ENCODE assay signal across 27 cellular contexts in genomic region chr9:126371007-126371870, GRCh38. TPM values are rescaled to one million over a fixed set of nuclear protein-coding genes. Genes with fewer than 3 reads are reported as not detected.
DNase-seq lines count a peak whose midpoint lies in the region; ATAC-seq, FAIRE-seq and TF ChIP-seq lines count a peak whose summit lies in the region.
"Had no signal": no experiment of that assay in that cellular context is flagged by ENCODE, and none has a peak within 500 bp of the region (broad histone marks: within the 10 kb centered on the region; RNA-seq: fewer than 3 reads in every experiment).

No MANE protein-coding gene starts in this region.

- no peaks in the 10 kb centered on the region for H4K20me1 ChIP-seq in IMR-90 (ENCODE audit: insufficient read depth, low read length)

- H3K4me2 ChIP-seq in A549 (no peak overlapping the region), IMR-90 (ENCODE audit: low read depth, low read length) (no peak overlapping the region), mesendoderm (ENCODE audit: low read length) (no peak overlapping the region)

- no peaks in the 10 kb centered on the region for H3K79me2 ChIP-seq in mesendoderm (ENCODE audit: control insufficient read depth, insufficient read depth, low read length)

- H3K79me1 ChIP-seq in IMR-90 (ENCODE audit: low read depth in 1 of 2, low read length in 2 of 2) (peaks cover 0 to 3% of the 10 kb centered on the region in 2 experiments; a peak in 1 of 4 replicates), mesendoderm (ENCODE audit: low read length) (no peaks in the 10 kb centered on the region)

- no peak overlapping the region for H3K4me3 ChIP-seq in A549
- H3K4me3 ChIP-seq in IMR-90 (ENCODE audit: insufficient read depth, low read depth, low read length), result no peak overlapping the region
- no peak overlapping the region for H3K4me3 ChIP-seq in dorsolateral prefrontal cortex
- no peak overlapping the region for H3K4me3 ChIP-seq in mesendoderm (ENCODE audit: low read length)
- H3K4me3 ChIP-seq: mucosa of descending colon, SJCRH30, thoracic aorta, vagina had no signal

- DNase-seq in A549 (ENCODE audit: low read depth in 1 of 2, low spot score in 1 of 2), result no peak
- no peak for DNase-seq in IMR-90
- DNase-seq in dorsolateral prefrontal cortex, result peak in 1 of 10 donors; percentile 41
- peak; percentile 49 for DNase-seq in mesendoderm
- DNase-seq in natural killer cell treated with Interleukin-12 subunit alpha and Interleukin-12 subunit beta and Interleukin-15 and Interleukin-18, amount 100 ng/mL, for 72 hours (ENCODE audit: low spot score), result no peak
- DNase-seq in activated naive CD4-positive, alpha-beta T cell treated with anti-CD3 and anti-CD28 coated beads, Interleukin-2, amount 10 ng/mL, durations not matched to agents 7 days and 5 days, result no peak
- DNase-seq: activated CD4-positive, alpha-beta T cell treated with anti-CD3 and anti-CD28 coated beads, Interleukin-2, amount 50 U/mL, for 1 hour; activated T-cell treated with anti-CD3 and anti-CD28 coated beads, Interleukin-2, amount 50 U/mL, for 24 hours; CD4-positive, alpha-beta T cell; central memory CD4-positive, alpha-beta T cell; kidney glomerular epithelial cell; mucosa of descending colon; natural killer cell; NCI-H1436 treated with DMSO at 0.1 percent for 48 hours; NCI-H345; NCI-H774; SJCRH30; stimulated activated naive CD4-positive, alpha-beta T cell; T1000 had no signal

- TF ChIP-seq RAD21 in A549 (conservative IDR thresholded peaks at IDR 0.05 in 1 of 2, IDR thresholded peaks at IDR 0.05 in 1 of 2), result no peak
- TF ChIP-seq RAD21 in IMR-90 (IDR thresholded peaks at IDR 0.05; ENCODE audit: low read length), result no peak

- H2BK120ac ChIP-seq in IMR-90 (ENCODE audit: low read depth, low read length) (no peak overlapping the region), mesendoderm (ENCODE audit: low read depth, low read length) (no peak overlapping the region)

- no peaks in the 10 kb centered on the region for H3K9me3 Mint-ChIP-seq in natural killer cell treated with Interleukin-12 subunit alpha and Interleukin-12 subunit beta and Interleukin-15 and Interleukin-18, amount 100 ng/mL, for 72 hours
- H3K9me3 Mint-ChIP-seq in activated naive CD4-positive, alpha-beta T cell treated with anti-CD3 and anti-CD28 coated beads, Interleukin-2, amount 10 ng/mL, durations not matched to agents 7 days and 5 days, result no peaks in the 10 kb centered on the region
- H3K9me3 Mint-ChIP-seq: activated T-cell treated with anti-CD3 and anti-CD28 coated beads, Interleukin-2, amount 50 U/mL, for 24 hours; CD4-positive, alpha-beta T cell; IgD-negative memory B cell; natural killer cell had no signal

- H3K9ac ChIP-seq in IMR-90 (ENCODE audit: low read depth, low read length) (no peak overlapping the region), mesendoderm (ENCODE audit: low read length) (no peak overlapping the region)

- H2BK15ac ChIP-seq in IMR-90 (ENCODE audit: low read depth, low read length) (no peak overlapping the region), mesendoderm (replicated peaks; ENCODE audit: low read depth) (no peak overlapping the region)

- H3K56ac ChIP-seq in IMR-90 (ENCODE audit: extremely low read depth, insufficient read depth, low read length) (no peak overlapping the region), mesendoderm (ENCODE audit: low read length) (no peak overlapping the region)

- no peaks in the 10 kb centered on the region for H3K36me3 Mint-ChIP-seq in natural killer cell treated with Interleukin-12 subunit alpha and Interleukin-12 subunit beta and Interleukin-15 and Interleukin-18, amount 100 ng/mL, for 72 hours
- no peaks in the 10 kb centered on the region for H3K36me3 Mint-ChIP-seq in activated naive CD4-positive, alpha-beta T cell treated with anti-CD3 and anti-CD28 coated beads, Interleukin-2, amount 10 ng/mL, durations not matched to agents 7 days and 5 days
- H3K36me3 Mint-ChIP-seq: natural killer cell had no signal

- peaks cover 4 to 18% of the 10 kb centered on the region in 2 donors for H3K4me1 Mint-ChIP-seq in natural killer cell treated with Interleukin-12 subunit alpha and Interleukin-12 subunit beta and Interleukin-15 and Interleukin-18, amount 100 ng/mL, for 72 hours (ENCODE audit: low read depth in 2 of 2)
- H3K4me1 Mint-ChIP-seq in activated naive CD4-positive, alpha-beta T cell treated with anti-CD3 and anti-CD28 coated beads, Interleukin-2, amount 10 ng/mL, durations not matched to agents 7 days and 5 days, result peaks cover 10% of the 10 kb centered on the region

- H2AK5ac ChIP-seq in IMR-90 (ENCODE audit: low read depth, low read length) (no peak overlapping the region; the same call in 1 of the 2 replicates), mesendoderm (ENCODE audit: low read length) (no peak overlapping the region)

- no peak for FAIRE-seq in A549 (lab: Jason Lieb, UNC)
- FAIRE-seq: endothelial cell of umbilical vein, frontal cortex, GM12891 had no signal

- intact Hi-C loops in IMR-90 (cut with micrococcal nuclease) (no loop called here), dorsolateral prefrontal cortex (cut with DNase I) (no loop called here)

- TF ChIP-seq CTCF in A549 (IDR thresholded peaks at IDR 0.05), result no peak
- TF ChIP-seq CTCF in IMR-90 (conservative IDR thresholded peaks at IDR 0.05; ENCODE audit: low read depth, low read length), result no peak
- TF ChIP-seq CTCF in dorsolateral prefrontal cortex (IDR thresholded peaks at IDR 0.05 in 54 of 56, conservative IDR thresholded peaks at IDR 0.05 in 2 of 56; ENCODE audit: low read depth in 1 of 56, partially characterized antibody in 56 of 56), result no peak

- H3K27ac Mint-ChIP-seq in natural killer cell treated with Interleukin-12 subunit alpha and Interleukin-12 subunit beta and Interleukin-15 and Interleukin-18, amount 100 ng/mL, for 72 hours, result no peak overlapping the region
- no peak overlapping the region for H3K27ac Mint-ChIP-seq in activated naive CD4-positive, alpha-beta T cell treated with anti-CD3 and anti-CD28 coated beads, Interleukin-2, amount 10 ng/mL, durations not matched to agents 7 days and 5 days
- H3K27ac Mint-ChIP-seq: activated T-cell treated with anti-CD3 and anti-CD28 coated beads, Interleukin-2, amount 50 U/mL, for 24 hours; CD4-positive, alpha-beta T cell; IgD-negative memory B cell; natural killer cell had no signal

- H4K8ac ChIP-seq in IMR-90 (ENCODE audit: low read depth in 2 of 2, low read length in 2 of 2) (no peak overlapping the region), mesendoderm (ENCODE audit: low read depth, low read length) (no peak overlapping the region)

- H3K27ac ChIP-seq in A549 (no peak overlapping the region), IMR-90 (ENCODE audit: insufficient read depth, low read length) (no peak overlapping the region), dorsolateral prefrontal cortex (peak overlapping the region in 57 of 59 donors; percentile 2 to 99 (median 96)), mesendoderm (ENCODE audit: low read depth, low read length) (no peak overlapping the region)
- H3K27ac ChIP-seq: SJCRH30, thoracic aorta, vagina had no signal

- no peak overlapping the region for H2BK5ac ChIP-seq in IMR-90 (ENCODE audit: low read depth, low read length, poor library complexity, severe bottlenecking)
- H2BK5ac ChIP-seq in mesendoderm (ENCODE audit: low read length), result no peak overlapping the region

- 91% methylated on average over 13 of the region's 17 CpGs for WGBS in A549 (ENCODE audit: missing lambda C conversion rate)
- WGBS in IMR-90 (ENCODE audit: extremely low coverage in 2 of 2, insufficient read length in 1 of 2), 2 experiments, result 96% methylated on average over 11 of the region's 17 CpGs; no CpG with 5 or more reads in 1 of the 2 experiments
- no CpG with 5 or more reads among the region's 17 CpGs for WGBS in mesendoderm (ENCODE audit: extremely low coverage, insufficient coverage, low lambda C conversion rate)

- H3K9me3 ChIP-seq in A549 (no peaks in the 10 kb centered on the region), IMR-90 (ENCODE audit: control insufficient read depth, insufficient read depth, low read length) (no peaks in the 10 kb centered on the region)
- H3K9me3 ChIP-seq: mucosa of descending colon, SJCRH30, thoracic aorta, vagina had no signal

- H2AK9ac ChIP-seq in IMR-90 (replicated peaks; ENCODE audit: low read depth, low read length, poor library complexity), result peak overlapping the region; percentile 18

- H3K23ac ChIP-seq in IMR-90 (ENCODE audit: low read depth, low read length), result no peak overlapping the region
- H3K23ac ChIP-seq in mesendoderm (ENCODE audit: low read length), result no peak overlapping the region

- no TSS peak for BruUV-seq in IMR-90 (replicated peaks; lab: Mats Ljungman, UMichigan)

- H3K18ac ChIP-seq in IMR-90 (ENCODE audit: low read depth, low read length), result no peak overlapping the region
- no peak overlapping the region for H3K18ac ChIP-seq in mesendoderm (ENCODE audit: low read length)

- no peak for TF ChIP-seq POLR2A in A549 (IDR thresholded peaks at IDR 0.05; ENCODE audit: low read length)
- no peak for TF ChIP-seq POLR2A in IMR-90 (IDR thresholded peaks at IDR 0.05; ENCODE audit: low read depth, low read length)

- POLR2A ChIA-PET in A549 (lab: Yijun Ruan, JAX) (no interaction called here), IMR-90 (lab: Charles Lee; ENCODE audit: unreplicated experiment) (no interaction called here)

- no peak overlapping the region for H3K14ac ChIP-seq in IMR-90 (replicated peaks; ENCODE audit: low read depth, low read length)

- H4K5ac ChIP-seq in IMR-90 (ENCODE audit: low read depth, low read length) (no peak overlapping the region), mesendoderm (ENCODE audit: low read length) (no peak overlapping the region)

- H3K4ac ChIP-seq in IMR-90 (ENCODE audit: low read depth, low read length) (no peak overlapping the region), mesendoderm (ENCODE audit: low read depth, low read length) (no peak overlapping the region)

- ATAC-seq in A549 (no peak), IMR-90 (ENCODE audit: low read depth) (no peak), HG03354 (IDR thresholded peaks at IDR 0.05; ENCODE audit: poor library complexity, severe bottlenecking, unreplicated experiment) (no peak), HG03045 (IDR thresholded peaks at IDR 0.05; ENCODE audit: unreplicated experiment) (no peak)
- no peak for ATAC-seq in natural killer cell treated with Interleukin-12 subunit alpha and Interleukin-12 subunit beta and Interleukin-15 and Interleukin-18, amount 100 ng/mL, for 72 hours
- ATAC-seq: mucosa of descending colon, natural killer cell had no signal

- H3K27me3 ChIP-seq in IMR-90 (ENCODE audit: control insufficient read depth, insufficient read depth, low read length) (no peaks in the 10 kb centered on the region), dorsolateral prefrontal cortex (no peaks in the 10 kb centered on the region), mesendoderm (ENCODE audit: insufficient read depth, low read length, poor library complexity) (no peaks in the 10 kb centered on the region)
- H3K27me3 ChIP-seq: SJCRH30, vagina had no signal

- in situ Hi-C loops in IMR-90 (cut with MboI; ENCODE audit: low sequenced_read_pairs), result no loop called here

- H3K27me3 Mint-ChIP-seq in natural killer cell treated with Interleukin-12 subunit alpha and Interleukin-12 subunit beta and Interleukin-15 and Interleukin-18, amount 100 ng/mL, for 72 hours, result peaks cover 0 to 2% of the 10 kb centered on the region in 2 donors
- peaks cover 14% of the 10 kb centered on the region for H3K27me3 Mint-ChIP-seq in activated naive CD4-positive, alpha-beta T cell treated with anti-CD3 and anti-CD28 coated beads, Interleukin-2, amount 10 ng/mL, durations not matched to agents 7 days and 5 days
- H3K27me3 Mint-ChIP-seq: activated T-cell treated with anti-CD3 and anti-CD28 coated beads, Interleukin-2, amount 50 U/mL, for 24 hours; CD4-positive, alpha-beta T cell had no signal

- H3K36me3 ChIP-seq in IMR-90 (ENCODE audit: control insufficient read depth, insufficient read depth, low read length), result no peaks in the 10 kb centered on the region
- H3K36me3 ChIP-seq in mesendoderm (ENCODE audit: control insufficient read depth, insufficient read depth, low read length), result no peaks in the 10 kb centered on the region
- H3K36me3 ChIP-seq: thoracic aorta, vagina had no signal

- peaks cover 11% of the 10 kb centered on the region; the same call in 1 of the 2 replicates for H3K9me1 ChIP-seq in IMR-90 (ENCODE audit: insufficient read depth, low read length)

- peaks cover 25% of the 10 kb centered on the region; the same call in 2 of the 3 replicates for H3K4me1 ChIP-seq in A549
- H3K4me1 ChIP-seq in IMR-90 (ENCODE audit: control insufficient read depth, insufficient read depth, low read length), result peaks cover 8% of the 10 kb centered on the region
- peaks cover 2% of the 10 kb centered on the region for H3K4me1 ChIP-seq in mesendoderm (ENCODE audit: control insufficient read depth, low read depth, low read length)

- no peak overlapping the region for H3K4me3 Mint-ChIP-seq in natural killer cell treated with Interleukin-12 subunit alpha and Interleukin-12 subunit beta and Interleukin-15 and Interleukin-18, amount 100 ng/mL, for 72 hours
- H3K4me3 Mint-ChIP-seq in activated naive CD4-positive, alpha-beta T cell treated with anti-CD3 and anti-CD28 coated beads, Interleukin-2, amount 10 ng/mL, durations not matched to agents 7 days and 5 days, result no peak overlapping the region
- H3K4me3 Mint-ChIP-seq: activated T-cell treated with anti-CD3 and anti-CD28 coated beads, Interleukin-2, amount 50 U/mL, for 24 hours; CD4-positive, alpha-beta T cell; IgD-negative memory B cell; natural killer cell had no signal

- TF ChIP-seq EP300 in A549 (IDR thresholded peaks at IDR 0.05), result no peak

- dilution Hi-C loops in IMR-90 (cut with HindIII; ENCODE audit: low sequenced_read_pairs, unreplicated experiment), result no loop called here

- CTCF ChIA-PET in A549 (lab: Yijun Ruan, JAX) (no interaction called here), IMR-90 (lab: Yijun Ruan, JAX) (no interaction called here)
- CTCF ChIA-PET in activated naive CD4-positive, alpha-beta T cell treated with anti-CD3 and anti-CD28 coated beads, Interleukin-2, amount 10 ng/mL, durations not matched to agents 7 days and 5 days (lab: Charles Lee), result no interaction called here

- H2BK20ac ChIP-seq in IMR-90 (ENCODE audit: low read depth, low read length), result no peak overlapping the region

- H2AFZ ChIP-seq in IMR-90 (replicated peaks; ENCODE audit: low read length, poor library complexity), result peak overlapping the region; percentile 48

- H4K91ac ChIP-seq in IMR-90 (ENCODE audit: insufficient read depth, low read depth, low read length), result no peak overlapping the region

RNA-seq across cellular contexts. Expression of gene MVB12B, which starts 44.6 kb away (rescaled TPM):
- polyA plus RNA-seq in A549 (2011; rRNA removed), result 5.2 and 5.9 TPM in 2 replicates
- 5.0 and 7.6 TPM in 2 replicates for polyA plus RNA-seq in A549 (2012; cell fraction: cytosol; rRNA removed)
- 7.9 and 9.7 TPM in 2 replicates for polyA plus RNA-seq in A549 (2012; cell fraction: nucleus; rRNA removed)
- 4.3 to 5.1 TPM (median 4.6 TPM) in 3 replicates for polyA plus RNA-seq in A549 (2017; fragmentation: RNase III; extraction: RNeasy Plus Mini Kit Qiagen cat#74134 plus additional on column Dnase treatment)
- 10.0 and 12.3 TPM in 2 replicates for polyA minus RNA-seq in A549 (2011; rRNA and poly(A)+ RNA removed)
- total RNA-seq in IMR-90 (2012; rRNA removed), result 1.7 and 2.0 TPM in 2 replicates
- 4.0 and 4.4 TPM in 2 replicates for polyA plus RNA-seq in IMR-90 (2012; rRNA removed)
- polyA plus RNA-seq in IMR-90 (2012; cell fraction: cytosol; rRNA removed), result 3.7 and 4.9 TPM in 2 replicates
- polyA plus RNA-seq in IMR-90 (2012; cell fraction: nucleus; rRNA removed; ENCODE audit: low replicate concordance), result 5.3 and 7.1 TPM in 2 replicates
- total RNA-seq in dorsolateral prefrontal cortex, result 100 to 1,000 TPM in 23 of 120 experiments, 10 to 100 TPM in 97; 43.4 to 233 (median 75.7) TPM
- polyA plus RNA-seq in mesendoderm (2013, experiment 1 of 2), result 4.8 TPM
- 4.6 TPM for polyA plus RNA-seq in mesendoderm (2013, experiment 2 of 2)
- total RNA-seq in natural killer cell treated with Interleukin-12 subunit alpha and Interleukin-12 subunit beta and Interleukin-15 and Interleukin-18, amount 100 ng/mL, for 72 hours, result 10 to 100 TPM in 1 of 2 donors, 1 to 10 TPM in 1; 1.1 to 13.3 TPM

Comparison
In these comparisons a context has a peak if more than half of its experiments do, and no peak if none do; other contexts are left out.
1. H3K27ac ChIP-seq: peak in dorsolateral prefrontal cortex (57 of 59); none in A549 (0 of 2), IMR-90 (single experiment) and mesendoderm (single experiment).